ENCODE assay signal across 9 cellular contexts in the genomic region with DNA sequence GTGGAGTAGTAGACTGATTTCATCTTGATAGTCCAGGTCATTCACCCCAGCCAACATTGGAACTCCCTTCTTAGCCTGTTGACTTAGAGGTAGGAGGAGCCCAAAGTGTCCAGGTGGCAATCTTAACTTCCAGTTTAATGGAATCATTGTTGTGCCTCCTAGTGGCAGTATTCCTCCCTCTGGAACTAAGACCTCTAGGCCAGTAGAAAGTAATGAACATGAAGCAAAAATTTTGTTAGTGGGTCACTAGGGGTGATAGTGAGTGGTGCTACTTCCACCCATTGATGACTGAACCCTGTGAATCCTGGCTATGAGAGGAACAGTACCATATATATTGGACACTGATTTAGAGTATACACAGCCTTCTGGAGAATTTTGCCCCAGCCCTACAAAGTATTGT. TPM values are rescaled to one million over a fixed set of nuclear protein-coding genes. Genes with fewer than 3 reads are reported as not detected.
"Had no signal": no experiment of that assay in that cellular context is flagged by ENCODE, and none has a peak within 500 bp of the region (broad histone marks: within the 10 kb centered on the region; RNA-seq: fewer than 3 reads in every experiment).

No MANE protein-coding gene starts in this region.

RNA-seq across cellular contexts. Expression of gene ASB12, which starts 16.4 kb away (rescaled TPM):
- total RNA-seq: esophagus muscularis mucosa, fibroblast of villous mesenchyme, gastroesophageal sphincter, kidney epithelial cell, mammary epithelial cell, osteocyte, pulmonary artery endothelial cell, stomach, thoracic aorta had no signal
